1 cellular context compared by ENCODE assay signal in the genomic region with DNA sequence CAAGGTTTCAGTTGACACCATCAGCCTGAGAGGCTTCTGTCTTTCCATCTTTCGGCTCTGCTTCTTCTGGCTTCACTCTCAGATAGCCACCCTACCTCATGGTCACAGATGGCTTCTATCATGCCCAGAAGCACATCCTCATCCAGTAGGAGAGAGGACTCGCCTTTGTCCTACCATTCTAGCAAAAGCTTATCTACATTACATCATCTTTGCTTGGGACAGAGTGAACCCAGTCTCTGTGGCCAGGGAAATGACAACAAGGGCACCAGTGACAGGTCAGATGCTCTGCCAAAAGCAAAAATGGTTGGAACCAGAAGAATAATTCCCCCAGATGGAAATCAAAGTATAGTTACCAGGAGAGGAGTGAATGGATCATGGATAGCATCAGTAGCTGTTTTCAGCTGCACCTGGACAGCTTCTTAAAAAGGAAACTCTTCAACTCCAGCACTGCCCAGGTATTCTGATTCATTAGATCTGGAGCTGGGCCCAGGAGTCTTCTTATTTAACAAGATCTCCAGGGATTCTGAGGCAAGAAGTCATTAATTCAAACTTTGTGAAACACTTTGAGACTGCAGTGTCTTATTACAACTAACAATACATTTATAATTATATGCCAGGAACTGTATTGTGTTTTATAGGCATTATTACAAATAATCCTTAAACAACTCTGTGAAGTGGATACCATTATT.
TF ChIP-seq lines count a peak whose summit lies in the region.

No MANE protein-coding gene starts in this region.

TF ChIP-seq in A549, 52 proteins besides CTCF, POLR2A, EP300 and RAD21 (continued from another document):
- TF ChIP-seq REST (IDR thresholded peaks at IDR 0.05): no peak
- no peak for TF ChIP-seq USF2 (IDR thresholded peaks at IDR 0.05)
- TF ChIP-seq EHMT2 (IDR thresholded peaks at IDR 0.05; ENCODE audit: low read depth): no peak
- TF ChIP-seq NR3C1 (IDR thresholded peaks at IDR 0.05): no peak
- no peak for TF ChIP-seq BHLHE40 (IDR thresholded peaks at IDR 0.05; ENCODE audit: low read depth, low read length)
- no peak for TF ChIP-seq CHD4 (IDR thresholded peaks at IDR 0.05; ENCODE audit: borderline replicate concordance)
